ENCODE assay signal across 11 cellular contexts in genomic region chr9:76136986-76137385, GRCh38.
DNase-seq lines count a peak whose midpoint lies in the region; ATAC-seq and TF ChIP-seq lines count a peak whose summit lies in the region.
"Had no signal": no experiment of that assay in that cellular context is flagged by ENCODE, and none has a peak within 500 bp of the region (broad histone marks: within the 10 kb centered on the region; RNA-seq: fewer than 3 reads in every experiment).

No MANE protein-coding gene starts in this region.

- DNase-seq in Right ventricle myocardium superior (no peak), left ventricle myocardium inferior (no peak), RKO (ENCODE audit: low spot score) (peak; percentile 52), aorta (no peak)
- no peak for DNase-seq in activated effector memory CD4-positive, alpha-beta T cell treated with Interleukin-2 at 50 U/mL for 16 hours
- no peak for DNase-seq in activated T-cell treated with anti-CD3 and anti-CD28 coated beads, Interleukin-2, amount 50 U/mL, for 1 hour
- DNase-seq: activated B cell treated with CpG ODN at 0.5 μM for 24 hours, C1 segment of cervical spinal cord, NCI-H510A had no signal

- 0 to 14% methylated on average over 1 of the region's 1 CpG for WGBS in gastroesophageal sphincter (ENCODE audit: low coverage in 1 of 2), 2 donors
- WGBS in aorta, 2 donors, result 0 to 10% methylated on average over 1 of the region's 1 CpG

- H3K4me1 ChIP-seq in left ventricle myocardium inferior (no peaks in the 10 kb centered on the region), gastroesophageal sphincter (peaks cover 3 to 18% (median 5%) of the 10 kb centered on the region in 3 donors), aorta (ENCODE audit: control insufficient read depth in 1 of 2, insufficient read depth in 2 of 2, low read length in 2 of 2) (peaks cover 2 to 3% of the 10 kb centered on the region in 2 donors)

- intact Hi-C loops in Right ventricle myocardium superior (cut with DNase I) (no loop called here), left ventricle myocardium inferior (cut with micrococcal nuclease) (no loop called here), aorta (cut with DNase I) (no loop called here)

- no peak for TF ChIP-seq POLR2A in gastroesophageal sphincter (IDR thresholded peaks at IDR 0.05)

- peak; percentile 36 for ATAC-seq in Right ventricle myocardium superior (ENCODE audit: poor library complexity)
- peak; percentile 71 for ATAC-seq in gastroesophageal sphincter
- peak; percentile 52 for ATAC-seq in aorta (ENCODE audit: low FRiP score)
- no peak for ATAC-seq in GM21723 (IDR thresholded peaks at IDR 0.05; ENCODE audit: unreplicated experiment)

- H3K36me3 ChIP-seq in left ventricle myocardium inferior (no peaks in the 10 kb centered on the region), gastroesophageal sphincter (no peaks in the 10 kb centered on the region), aorta (ENCODE audit: control insufficient read depth in 1 of 2, insufficient read depth in 2 of 2, low read length in 1 of 2) (no peaks in the 10 kb centered on the region)

- H3K9me3 ChIP-seq in left ventricle myocardium inferior (replicated peaks), result no peaks in the 10 kb centered on the region
- H3K9me3 ChIP-seq in gastroesophageal sphincter, result no peaks in the 10 kb centered on the region
- no peaks in the 10 kb centered on the region for H3K9me3 ChIP-seq in aorta (ENCODE audit: control insufficient read depth, low read length)

- TF ChIP-seq CTCF in left ventricle myocardium inferior (IDR thresholded peaks at IDR 0.05; ENCODE audit: borderline replicate concordance) (no peak), gastroesophageal sphincter (IDR thresholded peaks at IDR 0.05) (no peak)

- H3K27me3 ChIP-seq in left ventricle myocardium inferior (ENCODE audit: low read depth) (no peaks in the 10 kb centered on the region), gastroesophageal sphincter (no peaks in the 10 kb centered on the region), aorta (ENCODE audit: control insufficient read depth in 1 of 2, insufficient read depth in 2 of 2, low read length in 1 of 2) (no peaks in the 10 kb centered on the region)

- no peak overlapping the region for H3K27ac ChIP-seq in left ventricle myocardium inferior (replicated peaks)
- peak overlapping the region in 1 of 4 donors; percentile 38 for H3K27ac ChIP-seq in gastroesophageal sphincter
- H3K27ac ChIP-seq in aorta (ENCODE audit: low read depth in 1 of 2, low read length in 2 of 2), result no peak overlapping the region

- H3K4me3 ChIP-seq in left ventricle myocardium inferior (no peak overlapping the region), gastroesophageal sphincter (no peak overlapping the region), aorta (ENCODE audit: low read length in 2 of 2) (no peak overlapping the region)

- TF ChIP-seq EP300 in gastroesophageal sphincter (IDR thresholded peaks at IDR 0.05), result no peak
